In genomic region chr10:74786126-74786525, GRCh38 we compare ENCODE assay signal across 28 cellular contexts. TPM values are rescaled to one million over a fixed set of nuclear protein-coding genes. Genes with fewer than 3 reads are reported as not detected.
A peak's percentile ranks its signal among the peaks of the same experiment; 100 is the strongest.
DNase-seq lines count a peak whose midpoint lies in the region; ATAC-seq and TF ChIP-seq lines count a peak whose summit lies in the region.
"Had no signal": no experiment of that assay in that cellular context is flagged by ENCODE, and none has a peak within 500 bp of the region (broad histone marks: within the 10 kb centered on the region; RNA-seq: fewer than 3 reads in every experiment).

No MANE protein-coding gene starts in this region.

- H3K4me3 ChIP-seq in Karpas-422 (ENCODE audit: low read length), result no peak overlapping the region
- H3K4me3 ChIP-seq in prostate gland, result no peak overlapping the region
- H3K4me3 ChIP-seq: left lung, skin epidermis, upper lobe of left lung had no signal

- H3K4me1 ChIP-seq in Karpas-422 (ENCODE audit: low read length) (no peaks in the 10 kb centered on the region), prostate gland (replicated peaks) (no peaks in the 10 kb centered on the region)
- H3K4me1 ChIP-seq: BE2C, left lung, parathyroid adenoma, upper lobe of left lung had no signal

- peak overlapping the region; percentile 76; the same call in 1 of the 2 replicates for H2AFZ ChIP-seq in Karpas-422 (ENCODE audit: low read length)
- H2AFZ ChIP-seq: parathyroid adenoma had no signal

- H3K27me3 ChIP-seq in Karpas-422 (ENCODE audit: low read length) (no peaks in the 10 kb centered on the region), prostate gland (replicated peaks; ENCODE audit: insufficient read depth) (no peaks in the 10 kb centered on the region)
- H3K27me3 ChIP-seq: BE2C, left lung, upper lobe of left lung had no signal

- ATAC-seq in HG03135 (IDR thresholded peaks at IDR 0.05; ENCODE audit: unreplicated experiment), result no peak
- ATAC-seq: left lung; stimulated activated naive B cell treated with anti-CD40 and anti-IgM and Interleukin-4, amounts not matched to agents 10 μg/mL and 1 μg/mL and 100 μg/mL, for 72 hours; T-helper 17 cell had no signal

- no peaks in the 10 kb centered on the region for H3K9me3 Mint-ChIP-seq in T-helper 2 cell treated with Interferon-gamma antibody and Interleukin-4, amounts not matched to agents 5 μg/mL and 100 μg/mL, for 36 hours
- H3K9me3 Mint-ChIP-seq: activated CD4-positive, alpha-beta memory T cell treated with anti-CD3 and anti-CD28 coated beads, Interleukin-2, amount 10 ng/mL, durations not matched to agents 7 days and 5 days; central memory CD8-positive, alpha-beta T cell; neural crest cell; stimulated activated naive B cell treated with anti-CD40 and anti-IgM and Interleukin-4, amounts not matched to agents 10 μg/mL and 1 μg/mL and 100 μg/mL, for 72 hours had no signal

- H3K4me3 Mint-ChIP-seq in T-helper 2 cell treated with Interferon-gamma antibody and Interleukin-4, amounts not matched to agents 5 μg/mL and 100 μg/mL, for 36 hours, result no peak overlapping the region
- H3K4me3 Mint-ChIP-seq: activated CD4-positive, alpha-beta memory T cell treated with anti-CD3 and anti-CD28 coated beads, Interleukin-2, amount 10 ng/mL, durations not matched to agents 7 days and 5 days; central memory CD8-positive, alpha-beta T cell; neural crest cell; stimulated activated naive B cell treated with anti-CD40 and anti-IgM and Interleukin-4, amounts not matched to agents 10 μg/mL and 1 μg/mL and 100 μg/mL, for 72 hours; T-helper 17 cell had no signal

- H3K36me3 ChIP-seq in Karpas-422 (ENCODE audit: insufficient read depth, low read length), result no peaks in the 10 kb centered on the region
- H3K36me3 ChIP-seq in prostate gland, result no peaks in the 10 kb centered on the region
- H3K36me3 ChIP-seq: BE2C, left lung, upper lobe of left lung had no signal

- no peak overlapping the region for H3K4me2 ChIP-seq in Karpas-422 (ENCODE audit: low read depth, low read length, poor library complexity, severe bottlenecking)
- H3K4me2 ChIP-seq: KMS-11, SK-N-SH had no signal

- TF ChIP-seq POLR2A in prostate gland (IDR thresholded peaks at IDR 0.05), result no peak

- intact Hi-C loops in prostate gland (cut with DNase I), result no loop called here
- intact Hi-C loops in cardiac septum (cut with DNase I), result no loop called here

- peak overlapping the region; percentile 15 for H3K27ac Mint-ChIP-seq in T-helper 2 cell treated with Interferon-gamma antibody and Interleukin-4, amounts not matched to agents 5 μg/mL and 100 μg/mL, for 36 hours
- H3K27ac Mint-ChIP-seq: activated CD4-positive, alpha-beta memory T cell treated with anti-CD3 and anti-CD28 coated beads, Interleukin-2, amount 10 ng/mL, durations not matched to agents 7 days and 5 days; stimulated activated naive B cell treated with anti-CD40 and anti-IgM and Interleukin-4, amounts not matched to agents 10 μg/mL and 1 μg/mL and 100 μg/mL, for 72 hours; T-helper 17 cell had no signal

- H3K9me3 ChIP-seq in Karpas-422 (ENCODE audit: low read length), result no peaks in the 10 kb centered on the region
- H3K9me3 ChIP-seq in prostate gland, result no peaks in the 10 kb centered on the region
- H3K9me3 ChIP-seq: BE2C, left lung, SK-N-SH, upper lobe of left lung had no signal

- no peaks in the 10 kb centered on the region for H3K79me2 ChIP-seq in Karpas-422 (ENCODE audit: low read length)
- H3K79me2 ChIP-seq: parathyroid adenoma had no signal

- H3K9ac ChIP-seq in Karpas-422 (ENCODE audit: low read length), result no peak overlapping the region
- H3K9ac ChIP-seq: KMS-11, parathyroid adenoma, SK-N-SH had no signal

- no peak for DNase-seq in T-helper 2 cell treated with Interferon-gamma antibody and Interleukin-4, amounts not matched to agents 5 μg/mL and 100 μg/mL, for 36 hours (ENCODE audit: low spot score)
- DNase-seq in T-helper 2 cell, result no peak
- DNase-seq in Karpas-422, result no peak
- DNase-seq in NCI-H748 treated with DMSO at 0.1 percent for 48 hours (lab: John Stamatoyannopoulos, UW), result peak; percentile 16
- peak; percentile 6 for DNase-seq in prostate gland (ENCODE audit: low spot score)
- no peak for DNase-seq in cardiac septum (ENCODE audit: low spot score)
- DNase-seq in NCI-H446 (lab: John Stamatoyannopoulos, UW), result no peak
- DNase-seq: activated CD4-positive, alpha-beta memory T cell treated with anti-CD3 and anti-CD28 coated beads, Interleukin-2, amount 10 ng/mL, durations not matched to agents 7 days and 5 days; activated CD8-positive, alpha-beta memory T cell treated with anti-CD3 and anti-CD28 coated beads, Interleukin-2, amount 50 U/mL, for 4 hours; activated naive CD4-positive, alpha-beta T cell; BE2C; DMS79 treated with DMSO at 0.1 percent for 48 hours; erythroblast; GDM1; GOT3; left lung; mesendoderm; NCI-H1694 treated with DMSO at 0.1 percent for 48 hours; SK-N-SH; stimulated activated naive B cell treated with anti-CD40 and anti-IgM and Interleukin-4, amounts not matched to agents 10 μg/mL and 1 μg/mL and 100 μg/mL, for 72 hours; T-helper 17 cell; upper lobe of left lung had no signal

- H3K27ac ChIP-seq in Karpas-422 (ENCODE audit: low read length) (no peak overlapping the region), prostate gland (no peak overlapping the region)
- H3K27ac ChIP-seq: KMS-11, left lung, parathyroid adenoma, skin epidermis, upper lobe of left lung had no signal

- H3K9me2 ChIP-seq in Karpas-422 (replicated peaks; ENCODE audit: insufficient read depth, low read length), result no peaks in the 10 kb centered on the region
- H3K9me2 ChIP-seq: SK-N-SH had no signal

- no peaks in the 10 kb centered on the region for H3K27me3 Mint-ChIP-seq in T-helper 2 cell treated with Interferon-gamma antibody and Interleukin-4, amounts not matched to agents 5 μg/mL and 100 μg/mL, for 36 hours (ENCODE audit: low read depth)
- H3K27me3 Mint-ChIP-seq: central memory CD8-positive, alpha-beta T cell; T-helper 17 cell had no signal

- WGBS in prostate gland, result 71% methylated on average over 4 of the region's 4 CpGs

- no peaks in the 10 kb centered on the region for H3K4me1 Mint-ChIP-seq in T-helper 2 cell treated with Interferon-gamma antibody and Interleukin-4, amounts not matched to agents 5 μg/mL and 100 μg/mL, for 36 hours (ENCODE audit: low read depth)
- H3K4me1 Mint-ChIP-seq: activated CD4-positive, alpha-beta memory T cell treated with anti-CD3 and anti-CD28 coated beads, Interleukin-2, amount 10 ng/mL, durations not matched to agents 7 days and 5 days; central memory CD8-positive, alpha-beta T cell; neural crest cell had no signal

- H3K36me3 Mint-ChIP-seq in T-helper 2 cell treated with Interferon-gamma antibody and Interleukin-4, amounts not matched to agents 5 μg/mL and 100 μg/mL, for 36 hours (ENCODE audit: low read depth), result no peaks in the 10 kb centered on the region
- H3K36me3 Mint-ChIP-seq: stimulated activated naive B cell treated with anti-CD40 and anti-IgM and Interleukin-4, amounts not matched to agents 10 μg/mL and 1 μg/mL and 100 μg/mL, for 72 hours had no signal

- no peaks in the 10 kb centered on the region for H4K20me1 ChIP-seq in Karpas-422 (ENCODE audit: insufficient read depth, low read depth, low read length)

- no peak for TF ChIP-seq CTCF in prostate gland (IDR thresholded peaks at IDR 0.05)

RNA-seq across cellular contexts. Expression of gene KAT6B, which starts 40.3 kb away (rescaled TPM):
- total RNA-seq in Karpas-422 (2014; rRNA removed; shearing (Covaris generic); ENCODE audit: low replicate concordance), result 64.1 and 73.6 TPM in 2 replicates
- 10 to 100 TPM; 28.0 to 97.8 TPM for total RNA-seq in prostate gland
- 47.5 TPM for total RNA-seq in cardiac septum

Comparison
In these comparisons a context has a peak if more than half of its experiments do, and no peak if none do; other contexts are left out.
1. DNase-seq: peak in NCI-H748 treated with DMSO at 0.1 percent for 48 hours (single experiment) and prostate gland (single experiment); none in T-helper 2 cell treated with Interferon-gamma antibody and Interleukin-4, amounts not matched to agents 5 μg/mL and 100 μg/mL, for 36 hours (single experiment), T-helper 2 cell (0 of 5), Karpas-422 (single experiment), cardiac septum (single experiment) and NCI-H446 (0 of 2).